ENCODE assay signal across 9 cellular contexts in genomic region chr12:10364839-10365681, GRCh38. TPM values are rescaled to one million over a fixed set of nuclear protein-coding genes. Genes with fewer than 3 reads are reported as not detected.
DNase-seq lines count a peak whose midpoint lies in the region; ATAC-seq and TF ChIP-seq lines count a peak whose summit lies in the region.
"Had no signal": no experiment of that assay in that cellular context is flagged by ENCODE, and none has a peak within 500 bp of the region (broad histone marks: within the 10 kb centered on the region; RNA-seq: fewer than 3 reads in every experiment).

No MANE protein-coding gene starts in this region.

- H3K27me3 Mint-ChIP-seq in activated naive CD8-positive, alpha-beta T cell treated with anti-CD3 and anti-CD28 coated beads, Interleukin-2, amount 10 ng/mL, durations not matched to agents 7 days and 5 days, result no peaks in the 10 kb centered on the region
- H3K27me3 Mint-ChIP-seq: brain had no signal

- H3K4me3 ChIP-seq in DOHH2 (ENCODE audit: low read length), result peak overlapping the region; percentile 90
- peak overlapping the region; percentile 39 for H3K4me3 ChIP-seq in RWPE2 (ENCODE audit: severe bottlenecking)
- peak overlapping the region; percentile 59 for H3K4me3 ChIP-seq in ovary

- POLR2A ChIA-PET in activated naive CD8-positive, alpha-beta T cell treated with anti-CD3 and anti-CD28 coated beads, Interleukin-2, amount 10 ng/mL, durations not matched to agents 7 days and 5 days (lab: Charles Lee), result interaction anchor here (0.7 to 3.8 kb wide), 20 partner anchors 9 to 358 kb away, joined by 3 to 42 read pairs (median 5); partner anchors contain the start of gene YBX3

- DNase-seq in KBM-7 (peak; percentile 85), RWPE2 (ENCODE audit: low spot score) (no peak), Right ventricle myocardium superior (peak; percentile 47), ovary (peak; percentile 59 to 76 (median 69)), NCI-H446 treated with DMSO at 0.1 percent for 48 hours (lab: John Stamatoyannopoulos, UW) (no peak)
- peak; percentile 60 for DNase-seq in activated naive CD8-positive, alpha-beta T cell treated with anti-CD3 and anti-CD28 coated beads, Interleukin-2, amount 10 ng/mL, durations not matched to agents 7 days and 5 days

- H3K79me2 ChIP-seq in DOHH2 (ENCODE audit: control insufficient read depth, low read length), result no peaks in the 10 kb centered on the region

- H3K36me3 ChIP-seq in DOHH2 (ENCODE audit: control insufficient read depth, low read length), result no peaks in the 10 kb centered on the region
- no peaks in the 10 kb centered on the region for H3K36me3 ChIP-seq in RWPE2 (ENCODE audit: low read depth)
- H3K36me3 ChIP-seq in ovary, result no peaks in the 10 kb centered on the region

- H3K4me1 Mint-ChIP-seq in activated naive CD8-positive, alpha-beta T cell treated with anti-CD3 and anti-CD28 coated beads, Interleukin-2, amount 10 ng/mL, durations not matched to agents 7 days and 5 days, result peaks cover 36% of the 10 kb centered on the region

- H3K4me3 Mint-ChIP-seq in activated naive CD8-positive, alpha-beta T cell treated with anti-CD3 and anti-CD28 coated beads, Interleukin-2, amount 10 ng/mL, durations not matched to agents 7 days and 5 days, result no peak overlapping the region
- H3K4me3 Mint-ChIP-seq: brain had no signal

- H3K9me2 ChIP-seq in DOHH2 (replicated peaks; ENCODE audit: control insufficient read depth, low read length), result no peaks in the 10 kb centered on the region

- peak overlapping the region; percentile 100 for H3K4me2 ChIP-seq in DOHH2 (ENCODE audit: low read length)

- TF ChIP-seq EP300 in ovary (IDR thresholded peaks at IDR 0.05), result no peak

- H3K9me3 Mint-ChIP-seq in activated naive CD8-positive, alpha-beta T cell treated with anti-CD3 and anti-CD28 coated beads, Interleukin-2, amount 10 ng/mL, durations not matched to agents 7 days and 5 days, result no peaks in the 10 kb centered on the region

- H3K27me3 ChIP-seq in DOHH2 (ENCODE audit: control insufficient read depth, low read length), result no peaks in the 10 kb centered on the region
- H3K27me3 ChIP-seq in RWPE2 (ENCODE audit: insufficient read depth, poor library complexity, severe bottlenecking), result no peaks in the 10 kb centered on the region
- no peaks in the 10 kb centered on the region for H3K27me3 ChIP-seq in ovary

- in situ Hi-C loops in KBM-7 (cut with MboI; ENCODE audit: low pct_unique_long_range_greater_than_20kb, low sequenced_read_pairs), result no loop called here

- ATAC-seq in GM21786 (IDR thresholded peaks at IDR 0.05; ENCODE audit: unreplicated experiment), result peak; percentile 55
- ATAC-seq in RWPE2 (ENCODE audit: low read depth), result peak; percentile 54
- peak; percentile 59 for ATAC-seq in activated naive CD8-positive, alpha-beta T cell treated with anti-CD3 and anti-CD28 coated beads, Interleukin-2, amount 10 ng/mL, durations not matched to agents 7 days and 5 days (ENCODE audit: low read depth)
- ATAC-seq in Right ventricle myocardium superior (ENCODE audit: poor library complexity), result peak; percentile 89

- TF ChIP-seq CTCF in DOHH2 (IDR thresholded peaks at IDR 0.05; ENCODE audit: low read depth, low read length, poor library complexity, severe bottlenecking) (no peak), RWPE2 (IDR thresholded peaks at IDR 0.05; ENCODE audit: poor library complexity, severe bottlenecking) (no peak), ovary (IDR thresholded peaks at IDR 0.05) (no peak)

- peaks cover 36% of the 10 kb centered on the region for H3K36me3 Mint-ChIP-seq in activated naive CD8-positive, alpha-beta T cell treated with anti-CD3 and anti-CD28 coated beads, Interleukin-2, amount 10 ng/mL, durations not matched to agents 7 days and 5 days
- H3K36me3 Mint-ChIP-seq: brain had no signal

- H3K27ac ChIP-seq in DOHH2 (ENCODE audit: low read depth, low read length) (no peak overlapping the region), RWPE2 (ENCODE audit: poor library complexity, severe bottlenecking) (peak overlapping the region; percentile 85), ovary (peak overlapping the region; percentile 91 to 96)

- H3K9me3 ChIP-seq in DOHH2 (ENCODE audit: control insufficient read depth, insufficient read depth, low read length), result peaks cover 10% of the 10 kb centered on the region; the same call in 1 of the 2 replicates
- H3K9me3 ChIP-seq in RWPE2 (ENCODE audit: severe bottlenecking), result no peaks in the 10 kb centered on the region
- no peaks in the 10 kb centered on the region for H3K9me3 ChIP-seq in ovary

- no peak overlapping the region for H3K27ac Mint-ChIP-seq in activated naive CD8-positive, alpha-beta T cell treated with anti-CD3 and anti-CD28 coated beads, Interleukin-2, amount 10 ng/mL, durations not matched to agents 7 days and 5 days
- H3K27ac Mint-ChIP-seq: brain had no signal

- WGBS in ovary, 3 donors, result 0 to 1% (median 1%) methylated on average over 16 of the region's 16 CpGs

- peak; percentile 7 for TF ChIP-seq POLR2A in ovary (IDR thresholded peaks at IDR 0.05)

- H3K4me1 ChIP-seq in DOHH2 (ENCODE audit: control insufficient read depth, low read length), result peaks cover 18% of the 10 kb centered on the region
- H3K4me1 ChIP-seq in RWPE2 (ENCODE audit: insufficient read depth, poor library complexity, severe bottlenecking), result peaks cover 16% of the 10 kb centered on the region
- H3K4me1 ChIP-seq in ovary (ENCODE audit: insufficient read depth), result peaks cover 11% of the 10 kb centered on the region

- H4K20me1 ChIP-seq in DOHH2 (ENCODE audit: control insufficient read depth, insufficient read depth, low read depth, low read length), result no peaks in the 10 kb centered on the region

- H3F3A ChIP-seq in DOHH2 (ENCODE audit: control insufficient read depth, insufficient read depth), result no peaks in the 10 kb centered on the region

- intact Hi-C loops in Right ventricle myocardium superior (cut with DNase I), result loop anchor here (10.0 kb wide), 1 partner anchor 150 kb away; the partner anchor contains the start of gene GABARAPL1
- intact Hi-C loops in ovary (cut with DNase I), result loop anchor here in 2 of 4 donors (10.0 kb wide), 3 partner anchors 150 to 500 kb away; partner anchors contain the start of genes GABARAPL1 (in 2 of the 2), CLEC2B (in 1 of the 2) and YBX3 (in 1 of the 2)

RNA-seq across cellular contexts. Expression of gene KLRK1, which starts 24.8 kb away (rescaled TPM):
- total RNA-seq in activated naive CD8-positive, alpha-beta T cell treated with anti-CD3 and anti-CD28 coated beads, Interleukin-2, amount 10 ng/mL, durations not matched to agents 7 days and 5 days, result 100 to 1,000 TPM; 319 to 355 TPM
- total RNA-seq in Right ventricle myocardium superior (0.46 TPM), ovary (1 to 10 TPM in 2 of 7 donors, under 1 TPM in 5; 0.12 to 2.1 (median 0.35) TPM)
- polyA plus RNA-seq in ovary, result 1 to 10 TPM in 1 of 2 donors, under 1 TPM in 1; 0.54 to 6.3 TPM

RNA-seq across cellular contexts. Expression of gene KLRC4, which starts 44.5 kb away (rescaled TPM):
- 10 to 100 TPM; 37.8 to 38.4 TPM for total RNA-seq in activated naive CD8-positive, alpha-beta T cell treated with anti-CD3 and anti-CD28 coated beads, Interleukin-2, amount 10 ng/mL, durations not matched to agents 7 days and 5 days
- not detected for total RNA-seq in Right ventricle myocardium superior
- under 1 TPM in 1 of 7 donors, not detected in 6; 0.60 TPM for total RNA-seq in ovary
- polyA plus RNA-seq in ovary, result under 1 TPM in 1 of 2 donors, not detected in 1; 0.30 TPM

RNA-seq across cellular contexts. Expression of gene KLRC3, which starts 55.3 kb away (rescaled TPM):
- total RNA-seq in activated naive CD8-positive, alpha-beta T cell treated with anti-CD3 and anti-CD28 coated beads, Interleukin-2, amount 10 ng/mL, durations not matched to agents 7 days and 5 days, result 1 to 10 TPM; 3.0 to 5.6 TPM
- not detected for total RNA-seq in Right ventricle myocardium superior
- total RNA-seq in ovary, result under 1 TPM in 2 of 7 donors, not detected in 5; 0.58 to 0.72 TPM
- under 1 TPM; 0.19 to 0.90 TPM for polyA plus RNA-seq in ovary

RNA-seq across cellular contexts. Expression of gene KLRD1, which starts 57.4 kb away (rescaled TPM):
- 10 to 100 TPM; 19.8 to 30.6 TPM for total RNA-seq in activated naive CD8-positive, alpha-beta T cell treated with anti-CD3 and anti-CD28 coated beads, Interleukin-2, amount 10 ng/mL, durations not matched to agents 7 days and 5 days
- total RNA-seq in Right ventricle myocardium superior (1.6 TPM), ovary (1 to 10 TPM in 4 of 7 donors, under 1 TPM in 3; 0.33 to 1.8 (median 1.2) TPM)
- 1 to 10 TPM in 1 of 2 donors, under 1 TPM in 1; 0.12 to 3.8 TPM for polyA plus RNA-seq in ovary

Comparison
In these comparisons a context has a peak if more than half of its experiments do, and no peak if none do; other contexts are left out.
1. H3K4me3 ChIP-seq: peak in every context shown above with its lines; median percentile 90 in DOHH2; 59 in ovary; 39 in RWPE2.
2. DNase-seq: peak in KBM-7 (single experiment), activated naive CD8-positive, alpha-beta T cell treated with anti-CD3 and anti-CD28 coated beads, Interleukin-2, amount 10 ng/mL, durations not matched to agents 7 days and 5 days (single experiment), Right ventricle myocardium superior (single experiment) and ovary (5 of 5); none in RWPE2 (single experiment) and NCI-H446 treated with DMSO at 0.1 percent for 48 hours (single experiment).
3. RNA of gene KLRK1, which starts 24.8 kb away (total RNA-seq): 319 to 355 TPM in activated naive CD8-positive, alpha-beta T cell treated with anti-CD3 and anti-CD28 coated beads, Interleukin-2, amount 10 ng/mL, durations not matched to agents 7 days and 5 days; 0.46 TPM in Right ventricle myocardium superior (single experiment) and 0.12 to 2.1 TPM in ovary; every median in the first group is over 100 times any median in the second.
4. RNA of gene KLRC4, which starts 44.5 kb away (total RNA-seq): 37.8 to 38.4 TPM in activated naive CD8-positive, alpha-beta T cell treated with anti-CD3 and anti-CD28 coated beads, Interleukin-2, amount 10 ng/mL, durations not matched to agents 7 days and 5 days; not detected in Right ventricle myocardium superior (single experiment) and 0.60 TPM in ovary; every median in the first group is over 10 times any median in the second.
5. Peak in every context shown above with its lines, with median percentiles within 50 percentile points of each other: ATAC-seq.